28 cellular contexts compared by ENCODE assay signal in the genomic region with DNA sequence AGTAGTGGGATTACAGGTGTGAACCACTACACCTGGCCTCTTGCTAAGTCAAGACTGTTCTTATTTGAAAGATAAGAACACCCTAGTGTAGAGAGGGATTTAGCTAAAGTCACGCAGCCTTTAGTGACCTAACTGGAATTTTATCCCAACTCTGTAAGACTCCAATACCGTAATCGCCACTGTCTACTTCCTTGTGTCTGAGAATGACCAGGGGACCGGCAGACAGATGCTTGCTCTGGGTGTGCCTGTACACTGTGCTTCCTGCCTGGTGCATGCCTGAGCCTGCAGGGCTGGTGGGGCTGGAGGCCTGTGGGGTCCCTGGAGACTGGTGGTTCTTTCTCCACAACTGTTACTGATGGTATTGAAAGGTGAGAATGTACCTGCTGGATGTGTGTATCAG. TPM values are rescaled to one million over a fixed set of nuclear protein-coding genes. Genes with fewer than 3 reads are reported as not detected.
A peak's percentile ranks its signal among the peaks of the same experiment; 100 is the strongest.
DNase-seq lines count a peak whose midpoint lies in the region; ATAC-seq and TF ChIP-seq lines count a peak whose summit lies in the region.
"Had no signal": no experiment of that assay in that cellular context is flagged by ENCODE, and none has a peak within 500 bp of the region (broad histone marks: within the 10 kb centered on the region; RNA-seq: fewer than 3 reads in every experiment).

No MANE protein-coding gene starts in this region.

- ATAC-seq in activated CD8-positive, alpha-beta memory T cell treated with anti-CD3 and anti-CD28 coated beads, Interleukin-2, amount 10 ng/mL, durations not matched to agents 7 days and 5 days = no peak
- peak; percentile 12 for ATAC-seq in RWPE2 (ENCODE audit: low read depth)
- ATAC-seq in left colon = peak; percentile 88
- ATAC-seq: activated CD8-positive, alpha-beta T cell treated with anti-CD3 and anti-CD28 coated beads, Interleukin-2, amount 10 ng/mL, durations not matched to agents 7 days and 5 days; left cardiac atrium; natural killer cell treated with Interleukin-12 subunit alpha and Interleukin-12 subunit beta and Interleukin-15 and Interleukin-18, amount 100 ng/mL, for 72 hours; Right ventricle myocardium inferior had no signal

- peaks cover 23% of the 10 kb centered on the region for H3K4me1 ChIP-seq in RWPE2 (ENCODE audit: insufficient read depth, poor library complexity, severe bottlenecking)
- no peaks in the 10 kb centered on the region for H3K4me1 ChIP-seq in urinary bladder (ENCODE audit: insufficient read depth)

- H3K4me3 ChIP-seq in RWPE2 (ENCODE audit: severe bottlenecking) (no peak overlapping the region), urinary bladder (ENCODE audit: low read depth, low read length) (no peak overlapping the region), WERI-Rb-1 (ENCODE audit: low read depth, low read length) (no peak overlapping the region)
- H3K4me3 ChIP-seq: cardiac muscle cell, right lobe of liver had no signal

- no peaks in the 10 kb centered on the region for H3K36me3 Mint-ChIP-seq in activated CD8-positive, alpha-beta memory T cell treated with anti-CD3 and anti-CD28 coated beads, Interleukin-2, amount 10 ng/mL, durations not matched to agents 7 days and 5 days
- H3K36me3 Mint-ChIP-seq: CD8-positive, alpha-beta memory T cell; natural killer cell treated with Interleukin-12 subunit alpha and Interleukin-12 subunit beta and Interleukin-15 and Interleukin-18, amount 100 ng/mL, for 72 hours had no signal

- H3K27me3 ChIP-seq in RWPE2 (ENCODE audit: insufficient read depth, poor library complexity, severe bottlenecking) (no peaks in the 10 kb centered on the region), WERI-Rb-1 (ENCODE audit: insufficient read depth, low read depth, severe bottlenecking) (no peaks in the 10 kb centered on the region)
- H3K27me3 ChIP-seq: right lobe of liver had no signal

- no peak overlapping the region for H3K4me3 Mint-ChIP-seq in activated CD8-positive, alpha-beta memory T cell treated with anti-CD3 and anti-CD28 coated beads, Interleukin-2, amount 10 ng/mL, durations not matched to agents 7 days and 5 days
- H3K4me3 Mint-ChIP-seq: activated CD8-positive, alpha-beta T cell treated with anti-CD3 and anti-CD28 coated beads, Interleukin-2, amount 10 ng/mL, durations not matched to agents 7 days and 5 days; activated naive CD4-positive, alpha-beta T cell treated with anti-CD3 and anti-CD28 coated beads for 36 hours; CD8-positive, alpha-beta memory T cell; natural killer cell treated with Interleukin-12 subunit alpha and Interleukin-12 subunit beta and Interleukin-15 and Interleukin-18, amount 100 ng/mL, for 72 hours had no signal

- DNase-seq in activated CD8-positive, alpha-beta memory T cell treated with anti-CD3 and anti-CD28 coated beads, Interleukin-2, amount 10 ng/mL, durations not matched to agents 7 days and 5 days = no peak
- no peak for DNase-seq in activated CD8-positive, alpha-beta memory T cell treated with anti-CD3 and anti-CD28 coated beads, Interleukin-2, amount 50 U/mL, for 48 hours
- DNase-seq in RWPE2 (ENCODE audit: low spot score) = no peak
- DNase-seq in left colon = peak; percentile 44 to 55
- DNase-seq in WERI-Rb-1 = no peak
- DNase-seq in DMS53 (lab: John Stamatoyannopoulos, UW) = no peak
- no peak for DNase-seq in GM10248 (ENCODE audit: extremely low spot score)
- DNase-seq: 8988T; activated CD4-positive, alpha-beta T cell treated with anti-CD3 and anti-CD28 coated beads for 1 hour; activated CD8-positive, alpha-beta T cell treated with anti-CD3 and anti-CD28 coated beads, Interleukin-2, amount 10 ng/mL, durations not matched to agents 7 days and 5 days; activated naive CD4-positive, alpha-beta T cell treated with anti-CD3 and anti-CD28 coated beads for 36 hours; activated T-cell treated with anti-CD3 and anti-CD28 coated beads, Interleukin-2, amount 50 U/mL, for 48 hours; amygdala; CD8-positive, alpha-beta memory T cell; DMS79 treated with DMSO at 0.1 percent for 48 hours; head of caudate nucleus; IMR-90; left cardiac atrium; midbrain; NCI-H1417 treated with DMSO at 0.1 percent for 48 hours; NCI-H2227 treated with DMSO at 0.1 percent for 48 hours; NCI-H774; right lobe of liver; substantia nigra had no signal

- no peak for TF ChIP-seq CTCF in RWPE2 (IDR thresholded peaks at IDR 0.05; ENCODE audit: poor library complexity, severe bottlenecking)
- TF ChIP-seq CTCF in WERI-Rb-1 (IDR thresholded peaks at IDR 0.05; ENCODE audit: low read depth, low read length) = no peak
- TF ChIP-seq CTCF in GM10248 (IDR thresholded peaks at IDR 0.05; ENCODE audit: control extremely low read depth, extremely low read depth, low read depth, missing control alignments) = no peak

- H3K4me1 Mint-ChIP-seq in activated CD8-positive, alpha-beta memory T cell treated with anti-CD3 and anti-CD28 coated beads, Interleukin-2, amount 10 ng/mL, durations not matched to agents 7 days and 5 days = no peaks in the 10 kb centered on the region

- H3K27ac Mint-ChIP-seq in activated CD8-positive, alpha-beta memory T cell treated with anti-CD3 and anti-CD28 coated beads, Interleukin-2, amount 10 ng/mL, durations not matched to agents 7 days and 5 days = peak overlapping the region; percentile 21
- H3K27ac Mint-ChIP-seq: activated CD8-positive, alpha-beta T cell treated with anti-CD3 and anti-CD28 coated beads, Interleukin-2, amount 10 ng/mL, durations not matched to agents 7 days and 5 days; activated naive CD4-positive, alpha-beta T cell treated with anti-CD3 and anti-CD28 coated beads for 36 hours; natural killer cell treated with Interleukin-12 subunit alpha and Interleukin-12 subunit beta and Interleukin-15 and Interleukin-18, amount 100 ng/mL, for 72 hours had no signal

- no peaks in the 10 kb centered on the region for H3K9me3 Mint-ChIP-seq in activated CD8-positive, alpha-beta memory T cell treated with anti-CD3 and anti-CD28 coated beads, Interleukin-2, amount 10 ng/mL, durations not matched to agents 7 days and 5 days (ENCODE audit: low read depth)
- H3K9me3 Mint-ChIP-seq: activated naive CD4-positive, alpha-beta T cell treated with anti-CD3 and anti-CD28 coated beads for 36 hours; CD8-positive, alpha-beta memory T cell; natural killer cell treated with Interleukin-12 subunit alpha and Interleukin-12 subunit beta and Interleukin-15 and Interleukin-18, amount 100 ng/mL, for 72 hours had no signal

- CTCF ChIA-PET in activated CD8-positive, alpha-beta memory T cell treated with anti-CD3 and anti-CD28 coated beads, Interleukin-2, amount 10 ng/mL, durations not matched to agents 7 days and 5 days (lab: Charles Lee) = interaction anchor here (0.6 to 5.2 kb wide), 4 partner anchors 45 to 180 kb away, joined by 3 to 70 read pairs (median 4); no protein-coding TSS in a partner anchor
- CTCF ChIA-PET in GM10248 (lab: Yijun Ruan, JAX) = interaction anchor here (5.6 to 11.1 kb wide), 4 partner anchors 11 to 153 kb away, joined by 45 to 159 read pairs (median 98); partner anchors contain the start of gene MFSD2A

- H3K27ac ChIP-seq in RWPE2 (ENCODE audit: poor library complexity, severe bottlenecking) = peak overlapping the region; percentile 89
- H3K27ac ChIP-seq in urinary bladder (ENCODE audit: low read depth) = peak overlapping the region; percentile 19
- H3K27ac ChIP-seq in WERI-Rb-1 = no peak overlapping the region
- H3K27ac ChIP-seq: cardiac muscle cell had no signal

- 76% methylated on average over 4 of the region's 4 CpGs for WGBS in urinary bladder

- no peaks in the 10 kb centered on the region for H3K9me3 ChIP-seq in RWPE2 (ENCODE audit: severe bottlenecking)
- no peaks in the 10 kb centered on the region for H3K9me3 ChIP-seq in WERI-Rb-1 (ENCODE audit: severe bottlenecking)
- H3K9me3 ChIP-seq: right lobe of liver had no signal

- POLR2A ChIA-PET in GM10248 (lab: Yijun Ruan, JAX) = no interaction called here

- intact Hi-C loops in left colon (cut with DNase I, micrococcal nuclease) = loop anchor here in 1 of 2 donors (5.0 kb wide), 1 partner anchor 153 kb away; no protein-coding TSS in a partner anchor

- H3K27me3 Mint-ChIP-seq in activated CD8-positive, alpha-beta memory T cell treated with anti-CD3 and anti-CD28 coated beads, Interleukin-2, amount 10 ng/mL, durations not matched to agents 7 days and 5 days = no peaks in the 10 kb centered on the region
- H3K27me3 Mint-ChIP-seq: natural killer cell treated with Interleukin-12 subunit alpha and Interleukin-12 subunit beta and Interleukin-15 and Interleukin-18, amount 100 ng/mL, for 72 hours had no signal

- H3K36me3 ChIP-seq in RWPE2 (ENCODE audit: low read depth) = peaks cover 54% of the 10 kb centered on the region
- no peaks in the 10 kb centered on the region for H3K36me3 ChIP-seq in urinary bladder (ENCODE audit: insufficient read depth)
- no peaks in the 10 kb centered on the region; the same call in 1 of the 2 replicates for H3K36me3 ChIP-seq in WERI-Rb-1
- H3K36me3 ChIP-seq: cardiac muscle cell had no signal

RNA-seq across cellular contexts. Expression of gene MFSD2A, which starts 15.3 kb away (rescaled TPM):
- total RNA-seq in activated CD8-positive, alpha-beta memory T cell treated with anti-CD3 and anti-CD28 coated beads, Interleukin-2, amount 10 ng/mL, durations not matched to agents 7 days and 5 days = 1 to 10 TPM; 2.9 to 7.0 TPM
- total RNA-seq in left colon (10 to 100 TPM; 27.9 to 35.7 TPM), urinary bladder (0.95 TPM)
- polyA plus RNA-seq in urinary bladder = 3.5 TPM
- total RNA-seq: cardiac muscle cell had no signal

Comparison
In these comparisons a context has a peak if more than half of its experiments do, and no peak if none do; other contexts are left out.
1. DNase-seq: peak in left colon (2 of 2); none in activated CD8-positive, alpha-beta memory T cell treated with anti-CD3 and anti-CD28 coated beads, Interleukin-2, amount 10 ng/mL, durations not matched to agents 7 days and 5 days (single experiment), activated CD8-positive, alpha-beta memory T cell treated with anti-CD3 and anti-CD28 coated beads, Interleukin-2, amount 50 U/mL, for 48 hours (single experiment), RWPE2 (single experiment), WERI-Rb-1 (single experiment), DMS53 (single experiment) and GM10248 (single experiment).